8 cellular contexts compared by ENCODE assay signal in the genomic region with DNA sequence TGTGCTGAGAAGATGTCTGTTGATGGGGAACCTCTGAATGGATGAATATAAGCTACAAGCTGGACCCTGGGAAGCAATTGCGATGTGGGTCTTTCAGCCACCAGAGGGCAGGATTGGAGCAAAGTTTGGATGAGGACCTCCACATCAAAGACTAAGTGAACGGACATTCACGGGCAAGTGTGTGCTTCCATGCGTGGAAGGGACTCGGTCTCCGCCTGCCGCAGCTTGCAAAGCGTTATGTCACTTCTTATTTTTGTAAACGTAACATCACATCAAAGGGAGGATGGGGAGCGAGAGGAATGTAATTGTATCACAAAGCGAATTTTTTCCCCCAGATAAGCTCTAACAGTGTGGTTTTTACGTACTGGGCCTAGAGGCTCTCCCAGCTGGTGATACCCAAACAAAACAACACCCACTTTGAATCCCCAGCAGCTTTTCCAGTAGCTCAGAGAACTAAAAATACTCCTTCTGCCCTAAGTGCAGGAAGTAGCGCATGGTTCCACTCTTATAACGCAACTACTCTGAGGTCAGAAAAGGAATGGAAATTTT.
DNase-seq lines count a peak whose midpoint lies in the region; ATAC-seq and TF ChIP-seq lines count a peak whose summit lies in the region.

No MANE protein-coding gene starts in this region.

- no peaks in the 10 kb centered on the region for H4K20me1 ChIP-seq in neural progenitor cell (ENCODE audit: low read depth)

- WGBS in stomach, 5 donors: 0 to 2% (median 0%) methylated on average over 14 of the region's 14 CpGs

- peak overlapping the region; percentile 17 for H3K27ac ChIP-seq in foreskin keratinocyte
- no peak overlapping the region for H3K27ac ChIP-seq in neural progenitor cell
- peak overlapping the region in 3 of 5 donors; percentile 26 to 64 (median 52) for H3K27ac ChIP-seq in stomach

- peak overlapping the region; percentile 87 for H3K4me2 ChIP-seq in neural progenitor cell

- H3K36me3 ChIP-seq in neural progenitor cell (no peaks in the 10 kb centered on the region), stomach (peaks cover 0 to 30% (median 24%) of the 10 kb centered on the region in 4 donors)

- TF ChIP-seq CTCF in foreskin keratinocyte (conservative IDR thresholded peaks at IDR 0.05): peak; percentile 88
- peak; percentile 81 for TF ChIP-seq CTCF in neural progenitor cell (IDR thresholded peaks at IDR 0.05)
- peak in 5 of 7 experiments; percentile 67 to 91 (median 73) for TF ChIP-seq CTCF in stomach (IDR thresholded peaks at IDR 0.05)

- DNase-seq in DMS79 treated with DMSO at 0.1 percent for 48 hours (lab: John Stamatoyannopoulos, UW) (peak; percentile 60), RKO (ENCODE audit: low spot score) (peak; percentile 68), foreskin keratinocyte (peak in 1 of 2 donors; percentile 64), neural progenitor cell (ENCODE audit: low spot score) (peak; percentile 91), stomach (peak; percentile 83)
- peak; percentile 68 for DNase-seq in Jurkat, Clone E6-1 (ENCODE audit: low read depth, low spot score)
- peak; percentile 44 for DNase-seq in activated effector memory CD4-positive, alpha-beta T cell treated with Interleukin-2 at 50 U/mL for 16 hours

- H3K27me3 ChIP-seq in foreskin keratinocyte (no peaks in the 10 kb centered on the region), neural progenitor cell (no peaks in the 10 kb centered on the region), stomach (peaks cover 0 to 4% (median 0%) of the 10 kb centered on the region in 3 donors)

- H3K4me1 ChIP-seq in foreskin keratinocyte (peaks cover 6% of the 10 kb centered on the region), neural progenitor cell (peaks cover 4% of the 10 kb centered on the region), stomach (peaks cover 10 to 26% (median 17%) of the 10 kb centered on the region in 4 donors)

- H3F3A ChIP-seq in neural progenitor cell (ENCODE audit: low read depth): peaks cover 7% of the 10 kb centered on the region

- no peaks in the 10 kb centered on the region for H3K79me2 ChIP-seq in neural progenitor cell (ENCODE audit: low read depth)

- peak overlapping the region; percentile 90 for H3K4me3 Mint-ChIP-seq in neural progenitor cell

- peak overlapping the region; percentile 78 for H3K4me3 ChIP-seq in Jurkat, Clone E6-1 (ENCODE audit: low read length)
- H3K4me3 ChIP-seq in neural progenitor cell: peak overlapping the region; percentile 67
- peak overlapping the region; percentile 31 to 41 (median 36) for H3K4me3 ChIP-seq in stomach

- TF ChIP-seq EP300 in stomach (IDR thresholded peaks at IDR 0.05): no peak

- intact Hi-C loops in stomach (cut with DNase I; ENCODE audit: low total_unique reads): loop anchor here (10.0 kb wide), 1 partner anchor 131 kb away; no protein-coding TSS in a partner anchor

- H3K9ac ChIP-seq in neural progenitor cell: no peak overlapping the region

- H2AFZ ChIP-seq in neural progenitor cell (replicated peaks): peak overlapping the region; percentile 96

- ATAC-seq in GM21723 (IDR thresholded peaks at IDR 0.05; ENCODE audit: unreplicated experiment) (peak; percentile 85), foreskin keratinocyte (no peak)

- peaks cover 17% of the 10 kb centered on the region for H3K27me3 Mint-ChIP-seq in neural progenitor cell (ENCODE audit: insufficient read depth, low read depth)

- no peaks in the 10 kb centered on the region for H3K9me3 Mint-ChIP-seq in neural progenitor cell

- peak overlapping the region; percentile 58 for H3K27ac Mint-ChIP-seq in neural progenitor cell

- H3K4me1 Mint-ChIP-seq in neural progenitor cell: peaks cover 37% of the 10 kb centered on the region

- H3K9me3 ChIP-seq in neural progenitor cell (ENCODE audit: low read depth) (no peaks in the 10 kb centered on the region), stomach (no peaks in the 10 kb centered on the region)

- TF ChIP-seq POLR2A in stomach (IDR thresholded peaks at IDR 0.05): no peak

- H3K36me3 Mint-ChIP-seq in neural progenitor cell: peaks cover 10% of the 10 kb centered on the region
